In genomic region chr10:45001382-45002148, GRCh38 we compare ENCODE assay signal across 1 cellular context.
TF ChIP-seq lines count a peak whose summit lies in the region.

No MANE protein-coding gene starts in this region.

TF ChIP-seq in HepG2, 621 proteins besides CTCF, POLR2A, EP300 and RAD21 (continues in another document):
- TF ChIP-seq TMF1 (CRISPR knock-in tag; IDR thresholded peaks at IDR 0.05; ENCODE audit: low read depth) (no peak), HES4 (CRISPR knock-in tag; IDR thresholded peaks at IDR 0.05; ENCODE audit: borderline replicate concordance) (no peak), NR3C1 (CRISPR knock-in tag; IDR thresholded peaks at IDR 0.05) (no peak), FOXO4 (CRISPR knock-in tag; conservative IDR thresholded peaks at IDR 0.05) (no peak), HDAC2 (CRISPR knock-in tag; IDR thresholded peaks at IDR 0.05) (no peak), ZHX1 (CRISPR knock-in tag; IDR thresholded peaks at IDR 0.05; ENCODE audit: low read depth) (no peak), TFE3 (CRISPR knock-in tag; IDR thresholded peaks at IDR 0.05) (no peak), ZBTB34 (CRISPR knock-in tag; IDR thresholded peaks at IDR 0.05) (no peak), ZNF225 (CRISPR knock-in tag; IDR thresholded peaks at IDR 0.05) (no peak), ZKSCAN1 (IDR thresholded peaks at IDR 0.05; ENCODE audit: low read length) (no peak), ZNF414 (CRISPR knock-in tag; IDR thresholded peaks at IDR 0.05) (no peak), NONO (IDR thresholded peaks at IDR 0.05) (no peak), NONO (CRISPR knock-in tag; conservative IDR thresholded peaks at IDR 0.05) (no peak), CEBPB (IDR thresholded peaks at IDR 0.05; ENCODE audit: borderline replicate concordance, low read depth, low read length) (peak; percentile 73), ZBTB4 (CRISPR knock-in tag; IDR thresholded peaks at IDR 0.05; ENCODE audit: borderline replicate concordance) (no peak), RARG (CRISPR knock-in tag; IDR thresholded peaks at IDR 0.05; ENCODE audit: low read depth) (no peak), PHF8 (CRISPR knock-in tag; IDR thresholded peaks at IDR 0.05) (no peak), NFE2 (CRISPR knock-in tag; IDR thresholded peaks at IDR 0.05) (no peak), JUN (CRISPR knock-in tag; IDR thresholded peaks at IDR 0.05) (no peak), CEBPG (CRISPR knock-in tag; IDR thresholded peaks at IDR 0.05) (peak; percentile 52), ZNF687 (CRISPR knock-in tag; IDR thresholded peaks at IDR 0.05) (peak; percentile 21; the same call in 1 of the 2 replicates), MTF1 (CRISPR knock-in tag; IDR thresholded peaks at IDR 0.05) (no peak), CENPX (CRISPR knock-in tag; IDR thresholded peaks at IDR 0.05) (no peak), ZNF333 (CRISPR knock-in tag; IDR thresholded peaks at IDR 0.05; ENCODE audit: borderline replicate concordance) (no peak), REL (CRISPR knock-in tag; conservative IDR thresholded peaks at IDR 0.05) (no peak), ZNF569 (CRISPR knock-in tag; IDR thresholded peaks at IDR 0.05; ENCODE audit: borderline replicate concordance) (no peak), NCOR1 (IDR thresholded peaks at IDR 0.05; ENCODE audit: borderline replicate concordance, low read length) (no peak), NFRKB (IDR thresholded peaks at IDR 0.05) (no peak), MEIS1 (CRISPR knock-in tag; IDR thresholded peaks at IDR 0.05; ENCODE audit: borderline replicate concordance) (no peak), ZNF770 (CRISPR knock-in tag; IDR thresholded peaks at IDR 0.05) (no peak), TFDP1 (CRISPR knock-in tag; IDR thresholded peaks at IDR 0.05; ENCODE audit: borderline replicate concordance) (no peak), ZNF839 (CRISPR knock-in tag; IDR thresholded peaks at IDR 0.05; ENCODE audit: borderline replicate concordance) (no peak), ZBTB14 (CRISPR knock-in tag; IDR thresholded peaks at IDR 0.05) (no peak), ZBTB42 (CRISPR knock-in tag; IDR thresholded peaks at IDR 0.05) (no peak), BRD4 (CRISPR knock-in tag; IDR thresholded peaks at IDR 0.05) (no peak), ZNF691 (CRISPR knock-in tag; IDR thresholded peaks at IDR 0.05; ENCODE audit: borderline replicate concordance, low read depth) (no peak), ZNF761 (CRISPR knock-in tag; conservative IDR thresholded peaks at IDR 0.05) (no peak)
